In genomic region chr19:58003153-58003828, GRCh38 we compare ENCODE assay signal across 8 cellular contexts. TPM values are rescaled to one million over a fixed set of nuclear protein-coding genes. Genes with fewer than 3 reads are reported as not detected.
DNase-seq lines count a peak whose midpoint lies in the region; ATAC-seq, FAIRE-seq and TF ChIP-seq lines count a peak whose summit lies in the region.

No MANE protein-coding gene starts in this region.

- H3K9me3 ChIP-seq in RWPE2 (ENCODE audit: severe bottlenecking): peaks cover 23% of the 10 kb centered on the region
- no peaks in the 10 kb centered on the region for H3K9me3 ChIP-seq in pancreas

- DNase-seq in ELR (ENCODE audit: low read depth): peak; percentile 48
- DNase-seq in RWPE2 (ENCODE audit: low spot score): no peak
- DNase-seq in fibroblast of pulmonary artery (ENCODE audit: low read depth): no peak
- DNase-seq in pancreas: peak in 1 of 6 donors; percentile 16
- no peak for DNase-seq in NCI-H1694 treated with DMSO at 0.1 percent for 48 hours (lab: John Stamatoyannopoulos, UW)
- no peak for DNase-seq in Kasumi-1 (lab: John Stamatoyannopoulos, UW)
- DNase-seq in SK-N-DZ (ENCODE audit: low spot score): no peak

- ATAC-seq in RWPE2 (ENCODE audit: low read depth) (no peak), pancreas (peak; percentile 8 to 13 (median 8)), HG03045 (IDR thresholded peaks at IDR 0.05; ENCODE audit: unreplicated experiment) (no peak)

- WGBS in pancreas, 2 donors: 20 to 22% methylated on average over 33 of the region's 33 CpGs

- H3K27me3 ChIP-seq in RWPE2 (ENCODE audit: insufficient read depth, poor library complexity, severe bottlenecking) (no peaks in the 10 kb centered on the region), pancreas (no peaks in the 10 kb centered on the region)

- intact Hi-C loops in pancreas (cut with DNase I): no loop called here

- H3K4me1 ChIP-seq in RWPE2 (ENCODE audit: insufficient read depth, poor library complexity, severe bottlenecking) (no peaks in the 10 kb centered on the region), pancreas (peaks cover 0 to 12% (median 4%) of the 10 kb centered on the region in 3 donors)

- H3K27ac ChIP-seq in RWPE2 (ENCODE audit: poor library complexity, severe bottlenecking) (peak overlapping the region; percentile 57), pancreas (peak overlapping the region in 3 of 4 donors; percentile 68 to 88 (median 84))

- H3K4me3 ChIP-seq in RWPE2 (ENCODE audit: severe bottlenecking) (peak overlapping the region; percentile 89), fibroblast of pulmonary artery (replicated peaks; ENCODE audit: low read depth, low read length) (peak overlapping the region; percentile 87), pancreas (peak overlapping the region; percentile 46 to 86 (median 69))

- peaks cover 66% of the 10 kb centered on the region for H3K36me3 ChIP-seq in RWPE2 (ENCODE audit: low read depth)
- peaks cover 0 to 36% (median 10%) of the 10 kb centered on the region in 3 donors for H3K36me3 ChIP-seq in pancreas

- TF ChIP-seq CTCF in RWPE2 (IDR thresholded peaks at IDR 0.05; ENCODE audit: poor library complexity, severe bottlenecking) (no peak), fibroblast of pulmonary artery (IDR thresholded peaks at IDR 0.05; ENCODE audit: low read length, missing control alignments) (no peak), pancreas (IDR thresholded peaks at IDR 0.05) (no peak)

- no peak for FAIRE-seq in pancreas (lab: Jason Lieb, UNC)

RNA-seq across cellular contexts. Expression of gene ZNF606, which starts 0.7 kb away (rescaled TPM):
- 1 to 10 TPM; 4.8 to 9.7 (median 6.3) TPM for total RNA-seq in pancreas
- 10 to 100 TPM; 10.9 to 12.2 TPM for polyA plus RNA-seq in pancreas
- polyA plus RNA-seq in SK-N-DZ (2014; cell fraction: cytosol; rRNA removed): 8.3 and 10.2 TPM in 2 replicates
- 29.1 and 40.2 TPM in 2 replicates for polyA plus RNA-seq in SK-N-DZ (2014; cell fraction: nucleus; rRNA removed)

RNA-seq across cellular contexts. Expression of gene C19orf18, which starts 29.0 kb away (rescaled TPM):
- total RNA-seq in pancreas: under 1 TPM in 5 of 6 donors, not detected in 1; 0.16 to 0.78 (median 0.42) TPM
- polyA plus RNA-seq in pancreas: 1 to 10 TPM; 2.5 to 7.9 TPM
- not detected in 2 replicates for polyA plus RNA-seq in SK-N-DZ (2014; cell fraction: cytosol; rRNA removed)
- polyA plus RNA-seq in SK-N-DZ (2014; cell fraction: nucleus; rRNA removed): not detected in 2 replicates

RNA-seq across cellular contexts. Expression of gene ZSCAN1, which starts 30.5 kb away (rescaled TPM):
- total RNA-seq in pancreas: under 1 TPM in 5 of 6 donors, not detected in 1; 0.25 to 0.49 (median 0.32) TPM
- polyA plus RNA-seq in pancreas: 1 to 10 TPM; 2.5 to 7.1 TPM
- 2.3 and 4.3 TPM in 2 replicates for polyA plus RNA-seq in SK-N-DZ (2014; cell fraction: cytosol; rRNA removed)
- 3.3 and 6.2 TPM in 2 replicates for polyA plus RNA-seq in SK-N-DZ (2014; cell fraction: nucleus; rRNA removed)

RNA-seq across cellular contexts. Expression of gene ZNF256, which starts 55.8 kb away (rescaled TPM):
- 1 to 10 TPM; 1.9 to 2.6 (median 2.1) TPM for total RNA-seq in pancreas
- 1 to 10 TPM in 1 of 2 donors, under 1 TPM in 1; 0.95 to 2.5 TPM for polyA plus RNA-seq in pancreas
- polyA plus RNA-seq in SK-N-DZ (2014; cell fraction: cytosol; rRNA removed): 4.9 and 5.7 TPM in 2 replicates
- polyA plus RNA-seq in SK-N-DZ (2014; cell fraction: nucleus; rRNA removed): 4.5 and 8.7 TPM in 2 replicates

RNA-seq across cellular contexts. Expression of gene ZNF135, which starts 55.8 kb away (rescaled TPM):
- total RNA-seq in pancreas: 1 to 10 TPM; 1.1 to 5.0 (median 2.0) TPM
- 10 to 100 TPM in 1 of 2 donors, 1 to 10 TPM in 1; 8.5 to 11.6 TPM for polyA plus RNA-seq in pancreas
- 1.1 and 1.5 TPM in 2 replicates for polyA plus RNA-seq in SK-N-DZ (2014; cell fraction: cytosol; rRNA removed)
- polyA plus RNA-seq in SK-N-DZ (2014; cell fraction: nucleus; rRNA removed): 2.8 and 3.3 TPM in 2 replicates

Comparison
In these comparisons a context has a peak if more than half of its experiments do, and no peak if none do; other contexts are left out.
1. ATAC-seq: peak in pancreas (4 of 4); none in RWPE2 (single experiment) and HG03045 (single experiment).
2. Peak in every context shown above with its lines, with median percentiles within 50 percentile points of each other: H3K4me3 ChIP-seq.